In the genomic region with DNA sequence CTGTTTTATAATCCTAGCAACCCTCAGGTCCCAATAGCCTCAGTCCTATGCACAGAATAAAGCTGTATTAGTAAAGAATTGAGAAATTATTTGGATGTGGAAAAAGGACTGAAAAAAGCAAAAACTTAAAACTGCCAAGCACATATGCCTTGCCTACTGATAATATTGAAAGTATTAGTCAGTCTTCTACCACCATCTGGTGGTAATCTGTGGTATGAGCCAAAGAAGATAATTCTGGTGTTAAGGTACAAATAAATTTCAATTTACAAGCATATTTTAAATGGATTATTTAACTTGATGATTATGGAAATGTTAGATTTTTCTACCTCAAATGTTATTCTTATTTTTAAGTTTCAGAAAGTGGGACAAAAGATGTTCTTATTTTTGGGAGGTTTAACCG, we compare ENCODE assay signal across 8 cellular contexts.
A peak's percentile ranks its signal among the peaks of the same experiment; 100 is the strongest.
DNase-seq lines count a peak whose midpoint lies in the region; ATAC-seq and TF ChIP-seq lines count a peak whose summit lies in the region.

No MANE protein-coding gene starts in this region.

- H3K4me2 ChIP-seq in neural cell (ENCODE audit: low read length), result no peak overlapping the region

- no peak for TF ChIP-seq EP300 in neural cell (conservative IDR thresholded peaks at IDR 0.05; ENCODE audit: poor library complexity, severe bottlenecking)

- H3K36me3 ChIP-seq in neural cell (ENCODE audit: insufficient read depth, low read length), result no peaks in the 10 kb centered on the region

- H3K27ac ChIP-seq in neural cell (ENCODE audit: low read length), result no peak overlapping the region

- H3K79me2 ChIP-seq in neural cell (replicated peaks; ENCODE audit: insufficient read depth, low read length), result no peaks in the 10 kb centered on the region

- ATAC-seq in GM18505 (IDR thresholded peaks at IDR 0.05; ENCODE audit: unreplicated experiment), result peak; percentile 76
- peak; percentile 63 for ATAC-seq in HG03064 (IDR thresholded peaks at IDR 0.05; ENCODE audit: low read depth, unreplicated experiment)

- TF ChIP-seq RAD21 in neural cell (conservative IDR thresholded peaks at IDR 0.05), result peak; percentile 96

- H2AFZ ChIP-seq in neural cell (ENCODE audit: low read depth, low read length), result no peak overlapping the region

- no peaks in the 10 kb centered on the region for H3K9me2 ChIP-seq in neural cell (ENCODE audit: insufficient read depth, low read length)

- DNase-seq in AG09319 (ENCODE audit: extremely low read depth, low read depth) (no peak), NCI-H526 (lab: John Stamatoyannopoulos, UW) (peak; percentile 13 to 71), dermis microvascular lymphatic vessel endothelial cell (ENCODE audit: low read depth in 2 of 2) (peak; percentile 7 to 39), HuH-7.5 (ENCODE audit: low spot score) (no peak), HuH-7 (ENCODE audit: low spot score) (no peak)

- no peaks in the 10 kb centered on the region for H3K27me3 ChIP-seq in neural cell (ENCODE audit: insufficient read depth, low read depth, low read length)

- H3K9ac ChIP-seq in neural cell (ENCODE audit: low read length), result no peak overlapping the region

- no peaks in the 10 kb centered on the region for H3K9me3 ChIP-seq in neural cell (ENCODE audit: low read length)

- no peak overlapping the region for H3K4me3 ChIP-seq in neural cell (ENCODE audit: low read length)

- no peaks in the 10 kb centered on the region for H4K20me1 ChIP-seq in neural cell (ENCODE audit: insufficient read depth)

- TF ChIP-seq CTCF in AG09319 (IDR thresholded peaks at IDR 0.05; ENCODE audit: low read depth, low read length) (peak; percentile 29), neural cell (IDR thresholded peaks at IDR 0.05; ENCODE audit: poor library complexity, severe bottlenecking) (peak; percentile 87)

- no peak for TF ChIP-seq POLR2A in GM18505 (IDR thresholded peaks at IDR 0.05; ENCODE audit: borderline replicate concordance, extremely low read depth, insufficient read depth, insufficient read length)

- no peaks in the 10 kb centered on the region for H3F3A ChIP-seq in neural cell (ENCODE audit: insufficient read depth, low read length, poor library complexity, severe bottlenecking)

TF ChIP-seq in neural cell, 6 proteins besides CTCF, POLR2A, EP300 and RAD21:
- TF ChIP-seq SMC3 (conservative IDR thresholded peaks at IDR 0.05; ENCODE audit: poor library complexity), result peak; percentile 98
- TF ChIP-seq TAF1 (IDR thresholded peaks at IDR 0.05; ENCODE audit: low read depth), result no peak
TF ChIP-seq in neural cell: peak in this region for 1.

Comparison
In these comparisons a context has a peak if more than half of its experiments do, and no peak if none do; other contexts are left out.
1. DNase-seq: peak in NCI-H526 (2 of 2) and dermis microvascular lymphatic vessel endothelial cell (2 of 2); none in AG09319 (single experiment), HuH-7.5 (single experiment) and HuH-7 (single experiment).